Comparison of ENCODE assay signal across 8 cellular contexts in genomic region chr9:127918201-127919107, GRCh38. TPM values are rescaled to one million over a fixed set of nuclear protein-coding genes. Genes with fewer than 3 reads are reported as not detected.
A peak's percentile ranks its signal among the peaks of the same experiment; 100 is the strongest.
DNase-seq lines count a peak whose midpoint lies in the region; ATAC-seq, FAIRE-seq and TF ChIP-seq lines count a peak whose summit lies in the region.

No MANE protein-coding gene starts in this region.

- H3K27ac Mint-ChIP-seq in progenitor cell of endocrine pancreas = no peak overlapping the region

- peaks cover 31% of the 10 kb centered on the region for H3K27me3 Mint-ChIP-seq in progenitor cell of endocrine pancreas

- CTCF ChIA-PET in H1 (lab: Charles Lee; ENCODE audit: partially characterized antibody) = interaction anchor here (0.6 to 6.7 kb wide), 18 partner anchors 10 to 1361 kb away, joined by 3 to 114 read pairs (median 4); partner anchors contain the start of genes ST6GALNAC6 and TOR2A

- no peak overlapping the region for H2BK15ac ChIP-seq in H1 (ENCODE audit: low read length)

- no peaks in the 10 kb centered on the region for H3K79me1 ChIP-seq in H1 (ENCODE audit: low read depth, low read length)

- peak; percentile 25 to 46; a peak in 3 of 4 replicates for TF ChIP-seq RAD21 in H1 (IDR thresholded peaks at IDR 0.05 in 1 of 2, conservative IDR thresholded peaks at IDR 0.05 in 1 of 2; ENCODE audit: low read depth in 2 of 2, low read length in 2 of 2)

- POLR2A ChIA-PET in H1 (lab: Charles Lee; ENCODE audit: partially characterized antibody) = interaction anchor here (0.6 to 3.7 kb wide), 8 partner anchors 10 to 45 kb away, joined by 3 to 16 read pairs (median 4); no protein-coding TSS in a partner anchor

- no peak overlapping the region for H2BK20ac ChIP-seq in H1 (ENCODE audit: low read length)

- 0 out of 2 replicates have a peak overlapping the region, but pooled peaks have one; percentile 48 for H4K8ac ChIP-seq in H1 (ENCODE audit: extremely low read depth, insufficient read depth, low read length)

- H3K4me1 ChIP-seq in NT2/D1 (ENCODE audit: insufficient read depth, insufficient read length) = peaks cover 17% of the 10 kb centered on the region
- peaks cover 4 to 8% (median 7%) of the 10 kb centered on the region in 4 experiments for H3K4me1 ChIP-seq in H1 (replicated peaks in 1 of 4; ENCODE audit: control insufficient read depth in 3 of 4, insufficient read depth in 4 of 4, low read length in 3 of 4)

- no peaks in the 10 kb centered on the region for H3K36me3 Mint-ChIP-seq in progenitor cell of endocrine pancreas (ENCODE audit: insufficient read depth)

- H3K23me2 ChIP-seq in H1 (ENCODE audit: low read depth, low read length) = peaks cover 5% of the 10 kb centered on the region

- H3K9ac ChIP-seq in NT2/D1 (ENCODE audit: insufficient read length, low read depth) = peak overlapping the region; percentile 34
- H3K9ac ChIP-seq in H1 (replicated peaks in 1 of 4; ENCODE audit: extremely low read depth in 1 of 4, low read depth in 3 of 4, low read length in 3 of 4) = no peak overlapping the region

- H2BK12ac ChIP-seq in H1 (ENCODE audit: low read depth, low read length) = peak overlapping the region; percentile 39; the same call in 1 of the 2 replicates

- no peak overlapping the region for H3K56ac ChIP-seq in H1 (replicated peaks; ENCODE audit: insufficient read length, low read depth, low read length)

- H2BK120ac ChIP-seq in H1 (replicated peaks; ENCODE audit: low read depth, low read length) = no peak overlapping the region

- no peak overlapping the region for H3K14ac ChIP-seq in H1 (ENCODE audit: insufficient read length)

- ATAC-seq in HG03196 (IDR thresholded peaks at IDR 0.05; ENCODE audit: unreplicated experiment) = no peak
- no peak for ATAC-seq in HG03378 (IDR thresholded peaks at IDR 0.05; ENCODE audit: unreplicated experiment)
- ATAC-seq in GM19351 (IDR thresholded peaks at IDR 0.05; ENCODE audit: unreplicated experiment) = no peak

- peak; percentile 37 to 56 (median 45); a peak in 3 of 4 replicates for TF ChIP-seq CTCF in H1 (IDR thresholded peaks at IDR 0.05; ENCODE audit: control extremely low read depth in 1 of 3, insufficient read depth in 1 of 3, low read depth in 1 of 3, low read length in 3 of 3)
- peak; percentile 16 for TF ChIP-seq CTCF in progenitor cell of endocrine pancreas (IDR thresholded peaks at IDR 0.05; ENCODE audit: unreplicated experiment)

- FAIRE-seq in H1 (lab: Jason Lieb, UNC) = no peak

- H3K27me3 ChIP-seq in NT2/D1 (ENCODE audit: insufficient read depth, insufficient read length) (peaks cover 38% of the 10 kb centered on the region), H1 (replicated peaks in 1 of 4; ENCODE audit: control insufficient read depth in 3 of 4, extremely low read depth in 1 of 4, insufficient read depth in 3 of 4, low read length in 3 of 4) (peaks cover 0 to 14% (median 10%) of the 10 kb centered on the region in 4 experiments; a peak in 5 of 7 replicates)

- no peak overlapping the region for H3K4me3 Mint-ChIP-seq in progenitor cell of endocrine pancreas (ENCODE audit: low read depth)

- no peak for TF ChIP-seq POLR2A in H1 (IDR thresholded peaks at IDR 0.05; ENCODE audit: control extremely low read depth in 1 of 2, low read depth in 2 of 2, low read length in 2 of 2)

- H3K9me3 Mint-ChIP-seq in progenitor cell of endocrine pancreas (ENCODE audit: low read depth) = no peaks in the 10 kb centered on the region

- DNase-seq in GDM1 (lab: John Stamatoyannopoulos, UW) = peak; percentile 23
- DNase-seq in NT2/D1 (ENCODE audit: low read depth, low spot score) = no peak
- no peak for DNase-seq in H1 (ENCODE audit: low read depth in 1 of 2, low spot score in 2 of 2)
- DNase-seq in progenitor cell of endocrine pancreas (ENCODE audit: low spot score, unreplicated experiment) = no peak
- DNase-seq in kidney tubule cell (ENCODE audit: low spot score) = no peak

- H2BK5ac ChIP-seq in H1 (ENCODE audit: low read depth, low read length) = no peak overlapping the region

- H2AK5ac ChIP-seq in H1 (ENCODE audit: low read depth, low read length) = peak overlapping the region; percentile 78; the same call in 1 of the 2 replicates

- no peak overlapping the region for H3K4me3 ChIP-seq in NT2/D1 (ENCODE audit: insufficient read length, low read depth)
- no peak overlapping the region for H3K4me3 ChIP-seq in H1 (ENCODE audit: extremely low read depth in 1 of 4, insufficient read depth in 2 of 4, low read depth in 3 of 4, low read length in 4 of 4)

- no peak overlapping the region for H3K4ac ChIP-seq in H1 (replicated peaks; ENCODE audit: insufficient read length, low read depth, low read length)

- no peaks in the 10 kb centered on the region for H3K79me2 ChIP-seq in H1 (ENCODE audit: control insufficient read depth in 1 of 2, insufficient read depth in 2 of 2, low read length in 2 of 2)

- 81% methylated on average over 8 of the region's 8 CpGs; no CpG with 5 or more reads in 1 of the 2 experiments for WGBS in H1 (ENCODE audit: extremely low coverage in 1 of 2, insufficient coverage in 1 of 2, insufficient read length in 1 of 2, insufficient replicate concordance in 2 of 2, low coverage in 1 of 2, low lambda C conversion rate in 2 of 2, missing lambda C conversion rate in 1 of 2), 2 experiments

- no peak overlapping the region for H3K4me2 ChIP-seq in H1 (ENCODE audit: insufficient read depth in 1 of 2, low read depth in 2 of 2, low read length in 2 of 2)

- no peak overlapping the region for H3K18ac ChIP-seq in H1 (ENCODE audit: extremely low read depth, low read length)

- H4K5ac ChIP-seq in H1 (ENCODE audit: insufficient read length, low read depth, low read length) = no peak overlapping the region

- H3K4me1 Mint-ChIP-seq in progenitor cell of endocrine pancreas (ENCODE audit: low read depth) = no peaks in the 10 kb centered on the region

- TF ChIP-seq EP300 in H1 (IDR thresholded peaks at IDR 0.05; ENCODE audit: borderline replicate concordance in 1 of 2, low read depth in 2 of 2, low read length in 2 of 2) = no peak

- no peak overlapping the region for H3K27ac ChIP-seq in H1 (ENCODE audit: low read depth, low read length)

- H2AFZ ChIP-seq in H1 (ENCODE audit: low read length) = no peak overlapping the region

- H4K20me1 ChIP-seq in H1 (replicated peaks in 1 of 2; ENCODE audit: control insufficient read depth in 1 of 2, insufficient read depth in 2 of 2, low read length in 2 of 2) = peaks cover 0 to 3% of the 10 kb centered on the region in 2 experiments

- H3K36me3 ChIP-seq in NT2/D1 (ENCODE audit: insufficient read depth, insufficient read length, low read length) = peaks cover 5% of the 10 kb centered on the region
- H3K36me3 ChIP-seq in H1 (ENCODE audit: control insufficient read depth in 2 of 4, insufficient read depth in 4 of 4, low read length in 3 of 4) = no peaks in the 10 kb centered on the region

- H4K91ac ChIP-seq in H1 (replicated peaks; ENCODE audit: insufficient read length, low read length) = no peak overlapping the region

- H3K23ac ChIP-seq in H1 (ENCODE audit: insufficient read length) = no peak overlapping the region

- H3K9me3 ChIP-seq in NT2/D1 (ENCODE audit: insufficient read depth, low read length) = no peaks in the 10 kb centered on the region
- no peaks in the 10 kb centered on the region for H3K9me3 ChIP-seq in H1 (ENCODE audit: insufficient read depth in 2 of 2, low read depth in 1 of 2, low read length in 1 of 2)

RNA-seq across cellular contexts. Expression of gene ST6GALNAC4, which starts 1.6 kb away (rescaled TPM):
- 21.8 and 27.0 TPM in 2 replicates for total RNA-seq in H1 (2021; fragmentation: NEBNext Ultra II Directional; extraction: Animal tissue kit (Norgen Biotek cat#: 25700))
- polyA plus RNA-seq in H1 (2011; rRNA removed) = 34.1 and 49.5 TPM in 2 replicates
- 27.6 TPM for polyA plus RNA-seq in H1 (2011; cell fraction: cytosol; rRNA removed)
- 38.3 TPM for polyA plus RNA-seq in H1 (2011; cell fraction: nucleus; rRNA removed)
- 11.6 to 21.8 TPM (median 18.9 TPM) in 4 replicates for polyA plus RNA-seq in H1 (2012, experiment 1 of 2)
- 18.6 TPM for polyA plus RNA-seq in H1 (2012, experiment 2 of 2)
- polyA plus RNA-seq in H1 (2013, experiment 1 of 2) = 26.2 TPM
- 25.6 TPM for polyA plus RNA-seq in H1 (2013, experiment 2 of 2)
- 16.4 and 19.0 TPM in 2 replicates for polyA minus RNA-seq in H1 (2011; rRNA and poly(A)+ RNA removed)
- 32.7 TPM for polyA minus RNA-seq in H1 (2011; cell fraction: cytosol; rRNA and poly(A)+ RNA removed)
- 24.5 TPM for polyA minus RNA-seq in H1 (2011; cell fraction: nucleus; rRNA and poly(A)+ RNA removed)
- total RNA-seq in progenitor cell of endocrine pancreas = 7.0 and 7.7 TPM in 2 replicates

RNA-seq across cellular contexts. Expression of gene PIP5KL1, which starts 12.1 kb away (rescaled TPM):
- 12.2 and 13.4 TPM in 2 replicates for total RNA-seq in H1 (2021; fragmentation: NEBNext Ultra II Directional; extraction: Animal tissue kit (Norgen Biotek cat#: 25700))
- 15.4 and 27.4 TPM in 2 replicates for polyA plus RNA-seq in H1 (2011; rRNA removed)
- polyA plus RNA-seq in H1 (2011; cell fraction: cytosol; rRNA removed) = 15.3 TPM
- 42.3 TPM for polyA plus RNA-seq in H1 (2011; cell fraction: nucleus; rRNA removed)
- 11.0 to 14.5 TPM (median 13.0 TPM) in 4 replicates for polyA plus RNA-seq in H1 (2012, experiment 1 of 2)
- polyA plus RNA-seq in H1 (2012, experiment 2 of 2) = 10.5 TPM
- polyA plus RNA-seq in H1 (2013, experiment 1 of 2) = 12.9 TPM
- polyA plus RNA-seq in H1 (2013, experiment 2 of 2) = 11.8 TPM
- 1.8 and 4.1 TPM in 2 replicates for polyA minus RNA-seq in H1 (2011; rRNA and poly(A)+ RNA removed)
- 16.4 TPM for polyA minus RNA-seq in H1 (2011; cell fraction: cytosol; rRNA and poly(A)+ RNA removed)
- 10.7 TPM for polyA minus RNA-seq in H1 (2011; cell fraction: nucleus; rRNA and poly(A)+ RNA removed)
- 3.4 and 3.6 TPM in 2 replicates for total RNA-seq in progenitor cell of endocrine pancreas

RNA-seq across cellular contexts. Expression of gene ST6GALNAC6, which starts 19.1 kb away (rescaled TPM):
- total RNA-seq in H1 (2021; fragmentation: NEBNext Ultra II Directional; extraction: Animal tissue kit (Norgen Biotek cat#: 25700)) = 37.7 and 43.7 TPM in 2 replicates
- polyA plus RNA-seq in H1 (2011; rRNA removed) = 64.4 and 72.9 TPM in 2 replicates
- 60.4 TPM for polyA plus RNA-seq in H1 (2011; cell fraction: cytosol; rRNA removed)
- polyA plus RNA-seq in H1 (2011; cell fraction: nucleus; rRNA removed) = 54.5 TPM
- 22.5 to 37.7 TPM (median 31.4 TPM) in 4 replicates for polyA plus RNA-seq in H1 (2012, experiment 1 of 2)
- polyA plus RNA-seq in H1 (2012, experiment 2 of 2) = 33.2 TPM
- polyA plus RNA-seq in H1 (2013, experiment 1 of 2) = 27.2 TPM
- polyA plus RNA-seq in H1 (2013, experiment 2 of 2) = 27.7 TPM
- 40.3 and 44.6 TPM in 2 replicates for polyA minus RNA-seq in H1 (2011; rRNA and poly(A)+ RNA removed)
- 18.6 TPM for polyA minus RNA-seq in H1 (2011; cell fraction: cytosol; rRNA and poly(A)+ RNA removed)
- 23.3 TPM for polyA minus RNA-seq in H1 (2011; cell fraction: nucleus; rRNA and poly(A)+ RNA removed)
- 31.1 and 36.7 TPM in 2 replicates for total RNA-seq in progenitor cell of endocrine pancreas

RNA-seq across cellular contexts. Expression of gene DPM2, which starts 19.2 kb away (rescaled TPM):
- total RNA-seq in H1 (2021; fragmentation: NEBNext Ultra II Directional; extraction: Animal tissue kit (Norgen Biotek cat#: 25700)) = 45.4 and 48.8 TPM in 2 replicates
- 95.4 and 110 TPM in 2 replicates for polyA plus RNA-seq in H1 (2011; rRNA removed)
- polyA plus RNA-seq in H1 (2011; cell fraction: cytosol; rRNA removed) = 55.5 TPM
- 67.9 TPM for polyA plus RNA-seq in H1 (2011; cell fraction: nucleus; rRNA removed)
- polyA plus RNA-seq in H1 (2012, experiment 1 of 2) = 34.5 to 60.4 TPM (median 57.6 TPM) in 4 replicates
- polyA plus RNA-seq in H1 (2012, experiment 2 of 2) = 64.1 TPM
- polyA plus RNA-seq in H1 (2013, experiment 1 of 2) = 39.2 TPM
- 39.2 TPM for polyA plus RNA-seq in H1 (2013, experiment 2 of 2)
- polyA minus RNA-seq in H1 (2011; rRNA and poly(A)+ RNA removed) = 37.7 and 56.7 TPM in 2 replicates
- 37.1 TPM for polyA minus RNA-seq in H1 (2011; cell fraction: cytosol; rRNA and poly(A)+ RNA removed)
- 41.0 TPM for polyA minus RNA-seq in H1 (2011; cell fraction: nucleus; rRNA and poly(A)+ RNA removed)
- 34.0 and 37.7 TPM in 2 replicates for total RNA-seq in progenitor cell of endocrine pancreas

RNA-seq across cellular contexts. Expression of gene AK1, which starts 41.0 kb away (rescaled TPM):
- total RNA-seq in H1 (2021; fragmentation: NEBNext Ultra II Directional; extraction: Animal tissue kit (Norgen Biotek cat#: 25700)) = 35.9 and 37.9 TPM in 2 replicates
- 39.2 and 44.1 TPM in 2 replicates for polyA plus RNA-seq in H1 (2011; rRNA removed)
- polyA plus RNA-seq in H1 (2011; cell fraction: cytosol; rRNA removed) = 45.5 TPM
- 32.0 TPM for polyA plus RNA-seq in H1 (2011; cell fraction: nucleus; rRNA removed)
- polyA plus RNA-seq in H1 (2012, experiment 1 of 2) = 32.5 to 48.8 TPM (median 43.2 TPM) in 4 replicates
- 31.3 TPM for polyA plus RNA-seq in H1 (2012, experiment 2 of 2)
- 26.6 TPM for polyA plus RNA-seq in H1 (2013, experiment 1 of 2)
- 24.9 TPM for polyA plus RNA-seq in H1 (2013, experiment 2 of 2)
- 9.5 and 12.8 TPM in 2 replicates for polyA minus RNA-seq in H1 (2011; rRNA and poly(A)+ RNA removed)
- 2.6 TPM for polyA minus RNA-seq in H1 (2011; cell fraction: cytosol; rRNA and poly(A)+ RNA removed)
- 6.3 TPM for polyA minus RNA-seq in H1 (2011; cell fraction: nucleus; rRNA and poly(A)+ RNA removed)
- 46.2 and 46.5 TPM in 2 replicates for total RNA-seq in progenitor cell of endocrine pancreas
